In genomic region chr22:35719212-35719869, GRCh38 we compare ENCODE assay signal across 20 cellular contexts. TPM values are rescaled to one million over a fixed set of nuclear protein-coding genes. Genes with fewer than 3 reads are reported as not detected.
"Had no signal": no experiment of that assay in that cellular context is flagged by ENCODE, and none has a peak within 500 bp of the region (broad histone marks: within the 10 kb centered on the region; RNA-seq: fewer than 3 reads in every experiment).

No MANE protein-coding gene starts in this region.

- H3K9me3 ChIP-seq: breast epithelium, esophagus squamous epithelium, prostate gland, sigmoid colon had no signal

- DNase-seq: activated CD4-positive, alpha-beta T cell treated with anti-CD3 and anti-CD28 coated beads for 1 hour; activated CD4-positive, alpha-beta T cell treated with anti-CD3 and anti-CD28 coated beads, Interleukin-2, amount 50 U/mL, for 48 hours; activated naive CD8-positive, alpha-beta T cell treated with anti-CD3 and anti-CD28 coated beads, Interleukin-2, amount 10 ng/mL, durations not matched to agents 7 days and 5 days; activated T-cell treated with anti-CD3 and anti-CD28 coated beads, Interleukin-2, amount 50 U/mL, for 48 hours; anterior cingulate cortex; esophagus squamous epithelium; heart right ventricle; kidney; left ventricle myocardium superior; mesendoderm; nephron progenitor cell; sigmoid colon; stimulated activated CD4-positive, alpha-beta T cell treated with anti-CD3 and anti-CD28 coated beads, Interleukin-2, amount 100 ng/mL, for 24 hours; stimulated activated naive B cell treated with anti-CD40 and anti-IgM and Interleukin-4, amounts not matched to agents 10 μg/mL and 1 μg/mL and 100 μg/mL, for 72 hours; trophoblast cell had no signal

- H3K27ac Mint-ChIP-seq: activated naive CD8-positive, alpha-beta T cell treated with anti-CD3 and anti-CD28 coated beads, Interleukin-2, amount 10 ng/mL, durations not matched to agents 7 days and 5 days; nephron progenitor cell; stimulated activated naive B cell treated with anti-CD40 and anti-IgM and Interleukin-4, amounts not matched to agents 10 μg/mL and 1 μg/mL and 100 μg/mL, for 72 hours; T-helper 2 cell treated with Interferon-gamma antibody and Interleukin-4, amounts not matched to agents 5 μg/mL and 100 μg/mL, for 36 hours had no signal

- H3K4me3 Mint-ChIP-seq: activated naive CD8-positive, alpha-beta T cell treated with anti-CD3 and anti-CD28 coated beads, Interleukin-2, amount 10 ng/mL, durations not matched to agents 7 days and 5 days; nephron progenitor cell; stimulated activated naive B cell treated with anti-CD40 and anti-IgM and Interleukin-4, amounts not matched to agents 10 μg/mL and 1 μg/mL and 100 μg/mL, for 72 hours; T-helper 2 cell treated with Interferon-gamma antibody and Interleukin-4, amounts not matched to agents 5 μg/mL and 100 μg/mL, for 36 hours had no signal

- H3K4me1 Mint-ChIP-seq: activated naive CD8-positive, alpha-beta T cell treated with anti-CD3 and anti-CD28 coated beads, Interleukin-2, amount 10 ng/mL, durations not matched to agents 7 days and 5 days; nephron progenitor cell; stimulated activated naive B cell treated with anti-CD40 and anti-IgM and Interleukin-4, amounts not matched to agents 10 μg/mL and 1 μg/mL and 100 μg/mL, for 72 hours had no signal

- H3K4me3 ChIP-seq: breast epithelium, esophagus squamous epithelium, heart right ventricle, prostate gland, sigmoid colon had no signal

- H3K9me3 Mint-ChIP-seq: activated naive CD8-positive, alpha-beta T cell treated with anti-CD3 and anti-CD28 coated beads, Interleukin-2, amount 10 ng/mL, durations not matched to agents 7 days and 5 days; stimulated activated naive B cell treated with anti-CD40 and anti-IgM and Interleukin-4, amounts not matched to agents 10 μg/mL and 1 μg/mL and 100 μg/mL, for 72 hours; T-helper 2 cell treated with Interferon-gamma antibody and Interleukin-4, amounts not matched to agents 5 μg/mL and 100 μg/mL, for 36 hours had no signal

- ATAC-seq: heart right ventricle; left ventricle myocardium superior; stimulated activated naive B cell treated with anti-CD40 and anti-IgM and Interleukin-4, amounts not matched to agents 10 μg/mL and 1 μg/mL and 100 μg/mL, for 72 hours had no signal

- H3K4me1 ChIP-seq: breast epithelium, esophagus squamous epithelium, heart right ventricle, prostate gland, sigmoid colon had no signal

- H3K36me3 Mint-ChIP-seq: activated naive CD8-positive, alpha-beta T cell treated with anti-CD3 and anti-CD28 coated beads, Interleukin-2, amount 10 ng/mL, durations not matched to agents 7 days and 5 days; stimulated activated naive B cell treated with anti-CD40 and anti-IgM and Interleukin-4, amounts not matched to agents 10 μg/mL and 1 μg/mL and 100 μg/mL, for 72 hours had no signal

- H3K27ac ChIP-seq: breast epithelium, esophagus squamous epithelium, heart right ventricle, prostate gland, sigmoid colon had no signal

- H3K36me3 ChIP-seq: breast epithelium, esophagus squamous epithelium, heart right ventricle, prostate gland, sigmoid colon had no signal

- H3K27me3 ChIP-seq: breast epithelium, esophagus squamous epithelium, heart right ventricle, sigmoid colon had no signal

RNA-seq across cellular contexts. Expression of gene APOL5, which starts 1.7 kb away (rescaled TPM):
- total RNA-seq: activated naive CD8-positive, alpha-beta T cell treated with anti-CD3 and anti-CD28 coated beads, Interleukin-2, amount 10 ng/mL, durations not matched to agents 7 days and 5 days; breast epithelium; esophagus squamous epithelium; frontal cortex; heart right ventricle; kidney; left ventricle myocardium superior; omental fat pad; prostate gland; sigmoid colon had no signal
- polyA plus RNA-seq: sigmoid colon had no signal
